Comparison of ENCODE assay signal across 8 cellular contexts in genomic region chr1:224513787-224514209, GRCh38.
A peak's percentile ranks its signal among the peaks of the same experiment; 100 is the strongest.
DNase-seq lines count a peak whose midpoint lies in the region; ATAC-seq lines count a peak whose summit lies in the region.

No MANE protein-coding gene starts in this region.

- DNase-seq in Ammon's horn (ENCODE audit: low spot score) (peak; percentile 84), NCI-H226 (peak; percentile 40), caudate nucleus (lab: John Stamatoyannopoulos, UW) (peak in 57 of 61 donors; percentile 11 to 82 (median 58)), left lobe of liver (ENCODE audit: low spot score) (peak; percentile 92)
- DNase-seq in stimulated activated CD4-positive, alpha-beta T cell treated with anti-CD3 and anti-CD28 coated beads, TNF-alpha, amount 100 ng/mL, for 24 hours (ENCODE audit: low read depth in 3 of 3), result peak; percentile 74 to 84 (median 78)

- peak; percentile 97 for ATAC-seq in GM19023 (IDR thresholded peaks at IDR 0.05; ENCODE audit: unreplicated experiment)
- peak; percentile 96 for ATAC-seq in HG03135 (IDR thresholded peaks at IDR 0.05; ENCODE audit: unreplicated experiment)
- peak; percentile 85 to 91 for ATAC-seq in activated CD4-positive, CD25-positive, alpha-beta regulatory T cell treated with anti-CD3 and anti-CD28 coated beads, Interleukin-2, amount 50 U/mL, for 24 hours
- ATAC-seq in left lobe of liver, result peak; percentile 90

- H3K27ac ChIP-seq in caudate nucleus (ENCODE audit: low read depth, low read length), result no peak overlapping the region

Comparison
In these comparisons a context has a peak if more than half of its experiments do, and no peak if none do; other contexts are left out.
1. DNase-seq: peak in every context shown above with its lines; median percentile 92 in left lobe of liver; 84 in Ammon's horn; 78 in stimulated activated CD4-positive, alpha-beta T cell treated with anti-CD3 and anti-CD28 coated beads, TNF-alpha, amount 100 ng/mL, for 24 hours; 58 in caudate nucleus; 40 in NCI-H226.